ENCODE assay signal across 14 cellular contexts in the genomic region with DNA sequence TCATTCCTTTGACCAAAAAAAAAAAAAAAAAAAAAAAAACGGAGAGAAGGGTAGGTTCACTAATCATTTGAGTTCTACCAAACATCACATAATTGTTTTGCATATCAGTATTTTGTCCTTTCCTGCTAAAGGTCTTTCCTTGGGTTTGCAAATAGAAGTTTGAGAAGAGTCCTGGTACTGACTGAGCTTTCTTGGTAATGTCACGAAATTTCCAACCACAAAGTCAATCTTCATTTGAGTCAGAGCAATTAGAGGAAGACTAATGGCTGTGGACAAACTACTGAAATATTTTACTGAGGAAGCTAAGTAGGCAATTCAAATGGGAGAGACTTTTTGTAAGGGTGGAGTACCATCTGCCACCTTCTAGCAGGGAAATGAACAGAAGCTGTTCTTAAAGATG. TPM values are rescaled to one million over a fixed set of nuclear protein-coding genes. Genes with fewer than 3 reads are reported as not detected.
DNase-seq lines count a peak whose midpoint lies in the region; ATAC-seq, FAIRE-seq and TF ChIP-seq lines count a peak whose summit lies in the region.
"Had no signal": no experiment of that assay in that cellular context is flagged by ENCODE, and none has a peak within 500 bp of the region (broad histone marks: within the 10 kb centered on the region; RNA-seq: fewer than 3 reads in every experiment).

No MANE protein-coding gene starts in this region.

- no peak overlapping the region for H2AFZ ChIP-seq in GM12878 (ENCODE audit: control insufficient read depth, low read depth, low read length)

- CTCF ChIA-PET in GM12878 (lab: Yijun Ruan, JAX), result interaction anchor here (1.0 to 1.4 kb wide), 4 partner anchors 9 to 69 kb away, joined by 4 to 5 read pairs (median 4); no protein-coding TSS in a partner anchor

- peaks cover 10% of the 10 kb centered on the region for H3K4me1 ChIP-seq in GM12878 (ENCODE audit: control insufficient read depth, insufficient read depth, low read length)
- H3K4me1 ChIP-seq: Caco-2 had no signal

- no peaks in the 10 kb centered on the region for H4K20me1 ChIP-seq in GM12878 (ENCODE audit: control insufficient read depth, insufficient read depth)

- no peak overlapping the region for H3K4me3 ChIP-seq in GM12878
- H3K4me3 ChIP-seq: cardiac muscle cell, ovary had no signal

- no peak for TF ChIP-seq EP300 in GM12878 (IDR thresholded peaks at IDR 0.05; ENCODE audit: borderline replicate concordance in 1 of 2, control insufficient read depth in 1 of 2, low read depth in 2 of 2, low read length in 2 of 2)

- in situ Hi-C loops in GM12878 (cut with MboI), result no loop called here

- RAD21 ChIA-PET in GM12878 (lab: Charles Lee; ENCODE audit: unreplicated experiment), result interaction anchor here (0.7 to 1.1 kb wide), 5 partner anchors 9 to 43 kb away, joined by 3 to 8 read pairs (median 3); no protein-coding TSS in a partner anchor

- POLR2A ChIA-PET in GM12878 (lab: Charles Lee), result interaction anchor here (0.6 to 1.1 kb wide), 4 partner anchors 9 to 1783 kb away, joined by 3 to 5 read pairs (median 4); no protein-coding TSS in a partner anchor

- SMC1A ChIA-PET in GM12878 (lab: Charles Lee; ENCODE audit: uncharacterized antibody, unreplicated experiment), result interaction anchor here (0.6 to 3.7 kb wide), 6 partner anchors 8 to 436 kb away, joined by 3 to 24 read pairs (median 4); no protein-coding TSS in a partner anchor

- WGBS in GM12878 (ENCODE audit: insufficient coverage, insufficient replicate concordance, low lambda C conversion rate, missing lambda C conversion rate), result 0% methylated on average over 1 of the region's 2 CpGs

- H3K27ac ChIP-seq in GM12878 (ENCODE audit: control insufficient read depth, insufficient read depth), result no peak overlapping the region
- H3K27ac ChIP-seq: cardiac muscle cell, ovary had no signal

- no peaks in the 10 kb centered on the region for H3K9me3 ChIP-seq in GM12878 (replicated peaks; ENCODE audit: control insufficient read depth, insufficient read depth, low read length)
- H3K9me3 ChIP-seq: Caco-2, ovary had no signal

- H3K79me2 ChIP-seq in GM12878 (ENCODE audit: control insufficient read depth, insufficient read depth, low read length), result no peaks in the 10 kb centered on the region

- no peaks in the 10 kb centered on the region for H3K27me3 ChIP-seq in GM12878 (replicated peaks in 1 of 2; ENCODE audit: control insufficient read depth in 2 of 2, insufficient read depth in 2 of 2, low read length in 1 of 2)
- H3K27me3 ChIP-seq: cardiac muscle cell, ovary had no signal

- TF ChIP-seq POLR2A in GM12878 (IDR thresholded peaks at IDR 0.05; ENCODE audit: low read depth, low read length), result no peak

- intact Hi-C loops in GM12878 (cut with micrococcal nuclease; ENCODE audit: unreplicated experiment), result loop anchor here (5.0 kb wide), 1 partner anchor 46 kb away; no protein-coding TSS in a partner anchor

- no peak for FAIRE-seq in GM12878 (lab: Jason Lieb, UNC)

- ATAC-seq in GM18499 (IDR thresholded peaks at IDR 0.05; ENCODE audit: insufficient read depth, unreplicated experiment) (peak; percentile 66), GM19395 (IDR thresholded peaks at IDR 0.05; ENCODE audit: unreplicated experiment) (peak; percentile 77), GM12878 (peak; percentile 82), HG03139 (IDR thresholded peaks at IDR 0.05; ENCODE audit: unreplicated experiment) (no peak), HG03108 (IDR thresholded peaks at IDR 0.05; ENCODE audit: unreplicated experiment) (no peak)

- no TSS peak for BruUV-seq in GM12878 (replicated peaks; lab: Mats Ljungman, UMichigan)

- peak overlapping the region; percentile 55; the same call in 1 of the 2 replicates for H3K4me2 ChIP-seq in GM12878 (ENCODE audit: control insufficient read depth, insufficient read depth)

- no peak overlapping the region for H3K9ac ChIP-seq in GM12878 (ENCODE audit: control insufficient read depth, insufficient read depth, low read length)

- no peak for TF ChIP-seq RAD21 in GM12878 (IDR thresholded peaks at IDR 0.05; ENCODE audit: insufficient read depth, low read depth, low read length)

- TF ChIP-seq CTCF in GM12878 (IDR thresholded peaks at IDR 0.05 in 2 of 3, conservative IDR thresholded peaks at IDR 0.05 in 1 of 3; ENCODE audit: control insufficient read depth in 2 of 3, extremely low read depth in 1 of 3, insufficient read depth in 1 of 3, low read depth in 3 of 3, low read length in 3 of 3), result no peak

- H3K36me3 ChIP-seq in GM12878 (ENCODE audit: control insufficient read depth in 2 of 2, insufficient read depth in 2 of 2, low read length in 1 of 2), result no peaks in the 10 kb centered on the region
- H3K36me3 ChIP-seq: cardiac muscle cell, ovary had no signal

- DNase-seq in NCI-H69 (lab: John Stamatoyannopoulos, UW) (peak; percentile 4), GM12878 (ENCODE audit: low read depth, low spot score) (peak; percentile 36), DMS153 (lab: John Stamatoyannopoulos, UW) (no peak)
- DNase-seq: activated CD8-positive, alpha-beta memory T cell treated with anti-CD3 and anti-CD28 coated beads, Interleukin-2, amount 50 U/mL, for 4 hours; Caco-2; erythroblast; NCI-H1694; NK-92 treated with Interleukin-12 subunit alpha and Interleukin-12 subunit beta, amount 100 ng/mL, for 24 hours; ovary had no signal

TF ChIP-seq in GM12878, 131 proteins besides CTCF, POLR2A, EP300 and RAD21 (continues in another document):
- TF ChIP-seq IKZF1 (conservative IDR thresholded peaks at IDR 0.05), result peak; percentile 24; the same call in 1 of the 2 replicates
- TF ChIP-seq EZH2 (IDR thresholded peaks at IDR 0.05; ENCODE audit: borderline replicate concordance, control insufficient read depth, low read depth, low read length), result no peak
- TF ChIP-seq, protein P1, sequence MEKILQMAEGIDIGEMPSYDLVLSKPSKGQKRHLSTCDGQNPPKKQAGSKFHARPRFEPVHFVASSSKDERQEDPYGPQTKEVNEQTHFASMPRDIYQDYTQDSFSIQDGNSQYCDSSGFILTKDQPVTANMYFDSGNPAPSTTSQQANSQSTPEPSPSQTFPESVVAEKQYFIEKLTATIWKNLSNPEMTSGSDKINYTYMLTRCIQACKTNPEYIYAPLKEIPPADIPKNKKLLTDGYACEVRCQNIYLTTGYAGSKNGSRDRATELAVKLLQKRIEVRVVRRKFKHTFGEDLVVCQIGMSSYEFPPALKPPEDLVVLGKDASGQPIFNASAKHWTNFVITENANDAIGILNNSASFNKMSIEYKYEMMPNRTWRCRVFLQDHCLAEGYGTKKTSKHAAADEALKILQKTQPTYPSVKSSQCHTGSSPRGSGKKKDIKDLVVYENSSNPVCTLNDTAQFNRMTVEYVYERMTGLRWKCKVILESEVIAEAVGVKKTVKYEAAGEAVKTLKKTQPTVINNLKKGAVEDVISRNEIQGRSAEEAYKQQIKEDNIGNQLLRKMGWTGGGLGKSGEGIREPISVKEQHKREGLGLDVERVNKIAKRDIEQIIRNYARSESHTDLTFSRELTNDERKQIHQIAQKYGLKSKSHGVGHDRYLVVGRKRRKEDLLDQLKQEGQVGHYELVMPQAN (conservative IDR thresholded peaks at IDR 0.05), result no peak
- no peak for TF ChIP-seq WRNIP1 (IDR thresholded peaks at IDR 0.05; ENCODE audit: borderline replicate concordance, low read depth, low read length)
- no peak for TF ChIP-seq CREB1 (IDR thresholded peaks at IDR 0.05; ENCODE audit: low read depth)
- peak; percentile 70 for TF ChIP-seq MTA2 (IDR thresholded peaks at IDR 0.05; ENCODE audit: low read depth)
- no peak for TF ChIP-seq HSF1 (IDR thresholded peaks at IDR 0.05; ENCODE audit: low read depth, low read length)
- peak; percentile 84 for TF ChIP-seq RUNX3 (IDR thresholded peaks at IDR 0.05; ENCODE audit: low read length)
- no peak for TF ChIP-seq MXI1 (IDR thresholded peaks at IDR 0.05; ENCODE audit: low read depth, low read length)
- no peak for TF ChIP-seq ESRRA (IDR thresholded peaks at IDR 0.05; ENCODE audit: low read length)

RNA-seq across cellular contexts. Expression of gene CD40LG, which starts 21.7 kb away (rescaled TPM):
- total RNA-seq in GM12878 (2013; cell fraction: nucleolus; rRNA removed), result not detected in 2 replicates
- total RNA-seq in GM12878 (2014; rRNA removed) (not detected in 2 replicates), GM12878 (2014; rRNA removed; fragmentation: Illumina TruSeq; extraction: Trizol) (not detected in 2 replicates), GM12878 (2021) (0.11 and 0.21 TPM in 2 replicates)
- polyA plus RNA-seq in GM12878 (2011; ENCODE audit: low read depth), result not detected
- polyA plus RNA-seq in GM12878 (2011; rRNA removed) (not detected in 2 replicates), GM12878 (2014; fragmentation: Illumina TruSeq; extraction: Trizol) (0.04 and 0.21 TPM in 2 replicates), GM12878 (2014; fragmentation: Nextera tagmentation; extraction: Ambion mirVana) (not detected), GM12878 (2014; rRNA removed) (0.05 TPM in 1 of 2 replicates, not detected in the other), GM12878 (2016; fragmentation: Nextera tagmentation; extraction: Ambion mirVana) (under 1 TPM in 1 of 2 experiments, not detected in 1; 0.18 TPM)
- not detected in 2 replicates for polyA plus RNA-seq in GM12878 (2011; cell fraction: cytosol; rRNA removed)
- not detected in 2 replicates for polyA plus RNA-seq in GM12878 (2011; cell fraction: nucleus; rRNA removed)
- polyA plus RNA-seq in GM12878 (2012), result not detected in 2 replicates
- polyA minus RNA-seq in GM12878 (2011; rRNA and poly(A)+ RNA removed), result 0.10 TPM in 1 of 2 replicates, not detected in the other
- polyA minus RNA-seq in GM12878 (2011; cell fraction: cytosol; rRNA and poly(A)+ RNA removed), result not detected in 2 replicates
- polyA minus RNA-seq in GM12878 (2011; cell fraction: nucleus; rRNA and poly(A)+ RNA removed), result not detected in 2 replicates
- total RNA-seq: Caco-2, cardiac muscle cell had no signal
- polyA plus RNA-seq: cardiac muscle cell had no signal

Comparison
In these comparisons a context has a peak if more than half of its experiments do, and no peak if none do; other contexts are left out.
1. ATAC-seq: peak in GM18499 (single experiment), GM19395 (single experiment) and GM12878 (single experiment); none in HG03139 (single experiment) and HG03108 (single experiment).